Comparison of ENCODE assay signal across 1 cellular context in genomic region chr5:97480313-97480712, GRCh38.
TF ChIP-seq lines count a peak whose summit lies in the region.

No MANE protein-coding gene starts in this region.

TF ChIP-seq in GM12878, 131 proteins besides CTCF, POLR2A, EP300 and RAD21 (continued from another document):
- 0 out of 2 replicates have a peak, but pooled peaks have one; percentile 4 for TF ChIP-seq ZBTB40 (IDR thresholded peaks at IDR 0.05; ENCODE audit: borderline replicate concordance)
- TF ChIP-seq RBBP5 (conservative IDR thresholded peaks at IDR 0.05), result no peak
